ENCODE assay signal across 20 cellular contexts in the genomic region with DNA sequence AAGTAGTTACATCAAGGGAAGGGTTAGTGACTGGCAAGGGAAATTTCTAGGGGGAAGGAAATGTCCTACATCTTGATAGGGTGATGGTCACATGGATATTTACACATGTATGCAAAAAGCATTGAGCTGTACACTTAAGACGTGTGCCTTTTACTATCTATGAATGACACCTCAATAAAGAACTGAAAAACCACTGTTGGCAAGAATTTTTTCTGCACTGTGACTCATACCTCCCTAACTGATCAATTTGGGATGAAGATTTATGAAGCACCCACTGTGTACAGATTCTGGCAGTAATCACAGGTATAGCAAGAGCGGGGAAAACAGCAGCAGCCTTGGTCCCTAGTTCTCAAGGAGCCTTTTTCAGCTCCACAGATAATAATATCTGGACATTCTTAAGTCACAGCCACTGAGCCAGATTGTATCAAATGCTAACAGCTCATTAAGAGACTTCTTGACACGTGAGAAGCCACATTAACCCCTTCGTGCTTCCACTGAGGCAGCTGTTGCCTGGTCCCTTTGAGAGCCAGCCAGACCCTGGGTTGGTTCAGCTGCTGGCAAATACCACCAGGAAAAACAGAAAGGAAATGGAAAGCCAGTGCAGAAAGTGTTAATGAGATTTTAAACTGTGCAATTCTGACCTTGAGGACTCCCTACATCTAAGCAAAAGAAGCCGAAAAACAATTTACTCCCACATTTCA. TPM values are rescaled to one million over a fixed set of nuclear protein-coding genes. Genes with fewer than 3 reads are reported as not detected.
DNase-seq lines count a peak whose midpoint lies in the region; ATAC-seq and TF ChIP-seq lines count a peak whose summit lies in the region.
"Had no signal": no experiment of that assay in that cellular context is flagged by ENCODE, and none has a peak within 500 bp of the region (broad histone marks: within the 10 kb centered on the region; RNA-seq: fewer than 3 reads in every experiment).

No MANE protein-coding gene starts in this region.

- no peaks in the 10 kb centered on the region for H3K27me3 Mint-ChIP-seq in chondrocyte (ENCODE audit: low read depth)
- H3K27me3 Mint-ChIP-seq in endothelial cell (ENCODE audit: unreplicated experiment), result no peaks in the 10 kb centered on the region

- H3K4me3 Mint-ChIP-seq in stimulated activated effector memory CD8-positive, alpha-beta T cell treated with anti-CD3 and anti-CD28 coated beads, Interleukin-12 subunit alpha, Interleukin-12 subunit beta, amount 100 ng/mL, for 72 hours, result no peak overlapping the region
- H3K4me3 Mint-ChIP-seq in chondrocyte (ENCODE audit: unreplicated experiment) (no peak overlapping the region), endothelial cell (ENCODE audit: unreplicated experiment) (no peak overlapping the region)
- H3K4me3 Mint-ChIP-seq: GM23338 had no signal

- peaks cover 7 to 16% (median 12%) of the 10 kb centered on the region in 4 donors for H3K4me1 ChIP-seq in esophagus muscularis mucosa

- intact Hi-C loops in esophagus muscularis mucosa (cut with DNase I), result no loop called here

- H3K27ac ChIP-seq in esophagus muscularis mucosa (replicated peaks in 1 of 4), result no peak overlapping the region
- H3K27ac ChIP-seq: C4-2B had no signal

- H3K36me3 ChIP-seq in esophagus muscularis mucosa, result no peaks in the 10 kb centered on the region

- TF ChIP-seq CTCF in esophagus muscularis mucosa (IDR thresholded peaks at IDR 0.05), result no peak
- TF ChIP-seq CTCF in chondrocyte (IDR thresholded peaks at IDR 0.05), result no peak
- no peak for TF ChIP-seq CTCF in endothelial cell (IDR thresholded peaks at IDR 0.05; ENCODE audit: unreplicated experiment)

- DNase-seq in NCI-H524 (lab: John Stamatoyannopoulos, UW) (peak; percentile 65 to 80), esophagus muscularis mucosa (ENCODE audit: extremely low spot score) (peak; percentile 42), T-helper 2 cell (no peak), chondrocyte (ENCODE audit: low spot score) (no peak), endothelial cell (ENCODE audit: low spot score) (no peak)
- no peak for DNase-seq in stimulated activated effector memory CD8-positive, alpha-beta T cell treated with anti-CD3 and anti-CD28 coated beads, Interleukin-12 subunit alpha, Interleukin-12 subunit beta, amount 100 ng/mL, for 72 hours (ENCODE audit: low spot score in 2 of 2)
- DNase-seq: ACHN, DMS79 treated with DMSO at 0.1 percent for 48 hours, HCEC 1CT, Kasumi-1, MM.1S, NCI-H1092, NCI-H1436 treated with DMSO at 0.1 percent for 48 hours, NCI-H2029 treated with DMSO at 0.1 percent for 48 hours, RPMI8226, SHP77 treated with DMSO at 0.1 percent for 48 hours had no signal

- no peak for TF ChIP-seq EP300 in esophagus muscularis mucosa (IDR thresholded peaks at IDR 0.05)

- 68% methylated on average over 5 of the region's 5 CpGs for WGBS in esophagus muscularis mucosa

- H3K4me3 ChIP-seq in esophagus muscularis mucosa, result no peak overlapping the region
- H3K4me3 ChIP-seq: GM23338 had no signal

- no peaks in the 10 kb centered on the region for H3K27me3 ChIP-seq in esophagus muscularis mucosa

- H3K9me3 Mint-ChIP-seq in stimulated activated effector memory CD8-positive, alpha-beta T cell treated with anti-CD3 and anti-CD28 coated beads, Interleukin-12 subunit alpha, Interleukin-12 subunit beta, amount 100 ng/mL, for 72 hours, result no peaks in the 10 kb centered on the region
- peaks cover 5% of the 10 kb centered on the region for H3K9me3 Mint-ChIP-seq in chondrocyte (ENCODE audit: low read depth)
- H3K9me3 Mint-ChIP-seq in endothelial cell (ENCODE audit: unreplicated experiment), result peaks cover 9% of the 10 kb centered on the region

- peak; percentile 38 for ATAC-seq in GM18868 (IDR thresholded peaks at IDR 0.05; ENCODE audit: unreplicated experiment)
- ATAC-seq in stimulated activated effector memory CD8-positive, alpha-beta T cell treated with anti-CD3 and anti-CD28 coated beads, Interleukin-12 subunit alpha, Interleukin-12 subunit beta, amount 100 ng/mL, for 72 hours, result peak; percentile 36
- ATAC-seq: GM23338 had no signal

- no peaks in the 10 kb centered on the region for H3K36me3 Mint-ChIP-seq in stimulated activated effector memory CD8-positive, alpha-beta T cell treated with anti-CD3 and anti-CD28 coated beads, Interleukin-12 subunit alpha, Interleukin-12 subunit beta, amount 100 ng/mL, for 72 hours
- no peaks in the 10 kb centered on the region for H3K36me3 Mint-ChIP-seq in chondrocyte (ENCODE audit: low read depth)
- H3K36me3 Mint-ChIP-seq in endothelial cell (ENCODE audit: low read depth, unreplicated experiment), result peaks cover 8% of the 10 kb centered on the region

- H3K4me1 Mint-ChIP-seq in stimulated activated effector memory CD8-positive, alpha-beta T cell treated with anti-CD3 and anti-CD28 coated beads, Interleukin-12 subunit alpha, Interleukin-12 subunit beta, amount 100 ng/mL, for 72 hours, result no peaks in the 10 kb centered on the region
- H3K4me1 Mint-ChIP-seq in chondrocyte (ENCODE audit: low read depth) (peaks cover 27% of the 10 kb centered on the region), endothelial cell (ENCODE audit: unreplicated experiment) (no peaks in the 10 kb centered on the region)
- H3K4me1 Mint-ChIP-seq: GM23338 had no signal

- H3K27ac Mint-ChIP-seq in stimulated activated effector memory CD8-positive, alpha-beta T cell treated with anti-CD3 and anti-CD28 coated beads, Interleukin-12 subunit alpha, Interleukin-12 subunit beta, amount 100 ng/mL, for 72 hours, result no peak overlapping the region
- H3K27ac Mint-ChIP-seq in chondrocyte (ENCODE audit: unreplicated experiment) (no peak overlapping the region), endothelial cell (ENCODE audit: unreplicated experiment) (no peak overlapping the region)
- H3K27ac Mint-ChIP-seq: GM23338 had no signal

- no peak for TF ChIP-seq POLR2A in esophagus muscularis mucosa (IDR thresholded peaks at IDR 0.05; ENCODE audit: low read depth)

- H3K9me3 ChIP-seq in esophagus muscularis mucosa, result no peaks in the 10 kb centered on the region

RNA-seq across cellular contexts. Expression of a gene that starts 32.0 kb away (rescaled TPM):
- total RNA-seq in esophagus muscularis mucosa, result 100 to 1,000 TPM in 3 of 4 donors, 10 to 100 TPM in 1; 76.0 to 320 (median 135) TPM
- total RNA-seq in chondrocyte, result 0.28 to 1.2 TPM (median 0.40 TPM) in 3 replicates
- total RNA-seq in endothelial cell (ENCODE audit: unreplicated experiment), result 0.08 TPM
- total RNA-seq: G401 had no signal

Comparison
In these comparisons a context has a peak if more than half of its experiments do, and no peak if none do; other contexts are left out.
1. DNase-seq: peak in NCI-H524 (2 of 2) and esophagus muscularis mucosa (single experiment); none in stimulated activated effector memory CD8-positive, alpha-beta T cell treated with anti-CD3 and anti-CD28 coated beads, Interleukin-12 subunit alpha, Interleukin-12 subunit beta, amount 100 ng/mL, for 72 hours (0 of 2), T-helper 2 cell (0 of 5), chondrocyte (single experiment) and endothelial cell (single experiment).
2. RNA of a gene that starts 32.0 kb away (total RNA-seq): 76.0 to 320 TPM in esophagus muscularis mucosa; 0.28 to 1.2 TPM in chondrocyte and 0.08 TPM in endothelial cell (single experiment); every median in the first group is over 10 times any median in the second.